ENCODE assay signal across 15 cellular contexts in the genomic region with DNA sequence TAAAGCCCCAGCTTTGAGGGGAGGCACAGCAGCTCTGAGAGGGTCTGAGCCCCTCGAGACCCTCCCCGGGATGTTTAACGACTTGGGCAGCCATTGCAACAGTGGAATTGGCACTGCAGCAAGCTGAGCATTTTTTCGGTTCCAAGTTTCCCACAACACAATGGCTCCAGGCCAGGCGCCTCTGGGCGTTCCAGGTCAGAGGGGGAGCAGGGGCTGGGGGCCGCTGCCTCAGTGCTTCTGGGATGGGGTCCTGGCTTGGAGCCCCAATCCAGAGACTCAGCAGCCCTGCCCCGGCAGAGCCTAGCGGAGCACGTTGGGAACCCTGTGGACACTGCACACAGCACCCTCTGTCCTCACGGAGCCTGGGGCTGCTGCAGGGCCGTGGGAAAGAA. TPM values are rescaled to one million over a fixed set of nuclear protein-coding genes. Genes with fewer than 3 reads are reported as not detected.
DNase-seq lines count a peak whose midpoint lies in the region; ATAC-seq, FAIRE-seq and TF ChIP-seq lines count a peak whose summit lies in the region.
"Had no signal": no experiment of that assay in that cellular context is flagged by ENCODE, and none has a peak within 500 bp of the region (broad histone marks: within the 10 kb centered on the region; RNA-seq: fewer than 3 reads in every experiment).

No MANE protein-coding gene starts in this region.

- H3K27me3 ChIP-seq in PC-3 (ENCODE audit: low read length): no peaks in the 10 kb centered on the region
- no peaks in the 10 kb centered on the region for H3K27me3 ChIP-seq in HepG2 (ENCODE audit: control insufficient read depth in 1 of 2, insufficient read depth in 2 of 2, low read length in 2 of 2)
- no peaks in the 10 kb centered on the region for H3K27me3 ChIP-seq in transverse colon

- H3K9ac ChIP-seq in PC-3 (ENCODE audit: low read length) (no peak overlapping the region), HepG2 (ENCODE audit: insufficient read depth, low read depth, low read length) (no peak overlapping the region)

- no peaks in the 10 kb centered on the region for H3K36me3 Mint-ChIP-seq in activated T-helper 2 cell treated with anti-CD3 and anti-CD28 coated beads, Interferon-gamma antibody, Interleukin-2, Interleukin-4, amounts not matched to agents 10 μg/mL and 5 μg/mL and 100 μg/mL, durations not matched to agents 14 hours and 24 hours and 36 hours (ENCODE audit: low read depth)
- H3K36me3 Mint-ChIP-seq: CD8-positive, alpha-beta memory T cell; stimulated activated memory B cell treated with anti-CD40 and anti-IgM and Interleukin-4, amounts not matched to agents 10 μg/mL and 1 μg/mL and 100 μg/mL, for 72 hours had no signal

- TF ChIP-seq POLR2A in HepG2 (IDR thresholded peaks at IDR 0.05; ENCODE audit: insufficient read depth in 1 of 2, low read depth in 2 of 2, low read length in 2 of 2): no peak
- no peak for TF ChIP-seq POLR2A in transverse colon (IDR thresholded peaks at IDR 0.05)

- no peak overlapping the region for H3K27ac Mint-ChIP-seq in activated T-helper 2 cell treated with anti-CD3 and anti-CD28 coated beads, Interferon-gamma antibody, Interleukin-2, Interleukin-4, amounts not matched to agents 10 μg/mL and 5 μg/mL and 100 μg/mL, durations not matched to agents 14 hours and 24 hours and 36 hours
- H3K27ac Mint-ChIP-seq: activated naive CD4-positive, alpha-beta T cell treated with anti-CD3 and anti-CD28 coated beads for 36 hours; stimulated activated memory B cell treated with anti-CD40 and anti-IgM and Interleukin-4, amounts not matched to agents 10 μg/mL and 1 μg/mL and 100 μg/mL, for 72 hours had no signal

- H3K36me3 ChIP-seq in PC-3 (ENCODE audit: low read depth, low read length): 0 out of 2 replicates have a peak, but pooled peaks cover 2% of the 10 kb centered on the region
- peaks cover 0 to 3% of the 10 kb centered on the region in 2 experiments; a peak in 2 of 5 replicates for H3K36me3 ChIP-seq in HepG2 (replicated peaks in 1 of 2; ENCODE audit: control insufficient read depth in 1 of 2, insufficient read depth in 2 of 2, low read length in 2 of 2)
- no peaks in the 10 kb centered on the region for H3K36me3 ChIP-seq in transverse colon

- no peaks in the 10 kb centered on the region for H3K27me3 Mint-ChIP-seq in activated T-helper 2 cell treated with anti-CD3 and anti-CD28 coated beads, Interferon-gamma antibody, Interleukin-2, Interleukin-4, amounts not matched to agents 10 μg/mL and 5 μg/mL and 100 μg/mL, durations not matched to agents 14 hours and 24 hours and 36 hours (ENCODE audit: low read depth)
- H3K27me3 Mint-ChIP-seq: CD8-positive, alpha-beta memory T cell had no signal

- peak; percentile 52 for ATAC-seq in PC-3
- no peak for ATAC-seq in HepG2
- ATAC-seq: stimulated activated memory B cell treated with anti-CD40 and anti-IgM and Interleukin-4, amounts not matched to agents 10 μg/mL and 1 μg/mL and 100 μg/mL, for 72 hours had no signal

- no peaks in the 10 kb centered on the region for H3K9me2 ChIP-seq in PC-3 (replicated peaks; ENCODE audit: low read length)

- H3K4me3 ChIP-seq in PC-3 (ENCODE audit: low read length) (peak overlapping the region; percentile 32; the same call in 1 of the 2 replicates), coronary artery (peak overlapping the region; percentile 64), HepG2 (replicated peaks in 1 of 3; ENCODE audit: insufficient read depth in 1 of 3, low read depth in 2 of 3, low read length in 3 of 3) (no peak overlapping the region), transverse colon (peak overlapping the region in 3 of 4 donors; percentile 2 to 27 (median 12))
- H3K4me3 ChIP-seq: lung had no signal

- no peak for TF ChIP-seq EP300 in HepG2 (IDR thresholded peaks at IDR 0.05; ENCODE audit: low read depth in 2 of 2, low read length in 2 of 2)
- no peak for TF ChIP-seq EP300 in HepG2 (CRISPR knock-in tag; IDR thresholded peaks at IDR 0.05; ENCODE audit: borderline replicate concordance)
- TF ChIP-seq EP300 in transverse colon (IDR thresholded peaks at IDR 0.05; ENCODE audit: low read depth): no peak

- H3K4me1 ChIP-seq in PC-3 (ENCODE audit: insufficient read depth, low read length): peaks cover 13% of the 10 kb centered on the region
- peaks cover 69% of the 10 kb centered on the region for H3K4me1 ChIP-seq in HepG2 (ENCODE audit: insufficient read depth, low read length)
- peaks cover 0 to 22% (median 5%) of the 10 kb centered on the region in 4 donors for H3K4me1 ChIP-seq in transverse colon

- peaks cover 3% of the 10 kb centered on the region; the same call in 1 of the 2 replicates for H3K9me3 ChIP-seq in PC-3 (ENCODE audit: low read length)
- no peaks in the 10 kb centered on the region for H3K9me3 ChIP-seq in HepG2 (ENCODE audit: low read length)
- no peaks in the 10 kb centered on the region for H3K9me3 ChIP-seq in transverse colon

- BruUV-seq in PC-3 (replicated peaks; lab: Mats Ljungman, UMichigan): no TSS peak
- BruUV-seq in HepG2 (replicated peaks; lab: Mats Ljungman, UMichigan): no TSS peak

- no peaks in the 10 kb centered on the region for H3K79me2 ChIP-seq in PC-3 (ENCODE audit: low read length)
- H3K79me2 ChIP-seq in HepG2 (ENCODE audit: insufficient read depth, low read length): peaks cover 57% of the 10 kb centered on the region

- DNase-seq in PC-3 (no peak), coronary artery (ENCODE audit: low spot score) (no peak), HepG2 (ENCODE audit: low spot score) (no peak), transverse colon (no peak), activated T-cell treated with anti-CD3 and anti-CD28 coated beads for 4 hours (no peak), HTR-8/SVneo (ENCODE audit: insufficient read length, low spot score) (no peak), GM10266 (ENCODE audit: extremely low spot score) (no peak)
- DNase-seq in activated T-helper 2 cell treated with anti-CD3 and anti-CD28 coated beads, Interferon-gamma antibody, Interleukin-2, Interleukin-4, amounts not matched to agents 10 μg/mL and 5 μg/mL and 100 μg/mL, durations not matched to agents 14 hours and 24 hours and 36 hours (ENCODE audit: low spot score): no peak
- DNase-seq: activated naive CD4-positive, alpha-beta T cell treated with anti-CD3 and anti-CD28 coated beads for 36 hours; occipital lobe; T-helper 9 cell had no signal

- H4K20me1 ChIP-seq in PC-3 (ENCODE audit: low read length) (0 out of 2 replicates have a peak, but pooled peaks cover 6% of the 10 kb centered on the region), HepG2 (ENCODE audit: insufficient read depth, low read length) (no peaks in the 10 kb centered on the region)

- intact Hi-C loops in PC-3 (cut with micrococcal nuclease): no loop called here
- intact Hi-C loops in HepG2 (cut with micrococcal nuclease; ENCODE audit: unreplicated experiment): no loop called here
- intact Hi-C loops in transverse colon (cut with DNase I; ENCODE audit: low total_unique reads): no loop called here
- intact Hi-C loops in activated T-helper 2 cell treated with anti-CD3 and anti-CD28 coated beads, Interferon-gamma antibody, Interleukin-2, Interleukin-4, amounts not matched to agents 10 μg/mL and 5 μg/mL and 100 μg/mL, durations not matched to agents 14 hours and 24 hours and 36 hours (cut with micrococcal nuclease): no loop called here

- in situ Hi-C loops in HepG2 (cut with HindIII; ENCODE audit: extremely low pct_ligation_motif_present, low pct_unique_long_range_greater_than_20kb): no loop called here
- in situ Hi-C loops in transverse colon (cut with MboI; ENCODE audit: low pct_ligation_motif_present in 1 of 4, low pct_unique_long_range_greater_than_20kb in 1 of 4, low sequenced_read_pairs in 3 of 4): loop anchor here in 2 of 4 donors (25.0 kb wide), 2 partner anchors 168 to 293 kb away; partner anchors contain the start of gene POFUT2 (in 1 of the 2)

- H3K4me1 Mint-ChIP-seq in activated T-helper 2 cell treated with anti-CD3 and anti-CD28 coated beads, Interferon-gamma antibody, Interleukin-2, Interleukin-4, amounts not matched to agents 10 μg/mL and 5 μg/mL and 100 μg/mL, durations not matched to agents 14 hours and 24 hours and 36 hours (ENCODE audit: low read depth): no peaks in the 10 kb centered on the region
- H3K4me1 Mint-ChIP-seq: stimulated activated memory B cell treated with anti-CD40 and anti-IgM and Interleukin-4, amounts not matched to agents 10 μg/mL and 1 μg/mL and 100 μg/mL, for 72 hours had no signal

- H3K4me3 Mint-ChIP-seq in activated T-helper 2 cell treated with anti-CD3 and anti-CD28 coated beads, Interferon-gamma antibody, Interleukin-2, Interleukin-4, amounts not matched to agents 10 μg/mL and 5 μg/mL and 100 μg/mL, durations not matched to agents 14 hours and 24 hours and 36 hours (ENCODE audit: low read depth): no peak overlapping the region
- H3K4me3 Mint-ChIP-seq: activated naive CD4-positive, alpha-beta T cell treated with anti-CD3 and anti-CD28 coated beads for 36 hours; stimulated activated memory B cell treated with anti-CD40 and anti-IgM and Interleukin-4, amounts not matched to agents 10 μg/mL and 1 μg/mL and 100 μg/mL, for 72 hours had no signal

- TF ChIP-seq CTCF in PC-3 (conservative IDR thresholded peaks at IDR 0.05; ENCODE audit: low read depth, low read length): no peak
- TF ChIP-seq CTCF in coronary artery (IDR thresholded peaks at IDR 0.05): no peak
- no peak for TF ChIP-seq CTCF in HepG2 (CRISPR knock-in tag; IDR thresholded peaks at IDR 0.05)
- TF ChIP-seq CTCF in transverse colon (IDR thresholded peaks at IDR 0.05): no peak
- TF ChIP-seq CTCF in GM10266 (IDR thresholded peaks at IDR 0.05; ENCODE audit: control insufficient read depth, insufficient read depth, low read depth, missing control alignments): no peak

- no peak for FAIRE-seq in HepG2 (lab: Jason Lieb, UNC)
- no peak for FAIRE-seq in HTR-8/SVneo (lab: Jason Lieb, UNC)

- peaks cover 8% of the 10 kb centered on the region for H3F3A ChIP-seq in PC-3 (ENCODE audit: low read length, unreplicated experiment)

- CTCF ChIA-PET in PC-3 (lab: Charles Lee) (interaction anchor here (0.5 kb wide), 1 partner anchor 523 kb away, joined by 3 read pairs; no protein-coding TSS in a partner anchor), HepG2 (lab: Yijun Ruan, JAX; ENCODE audit: low intra/inter-chr PET ratio, low total read pairs) (no interaction called here)

- no CpG with 5 or more reads among the region's 12 CpGs for WGBS in HepG2 (ENCODE audit: low lambda C conversion rate)
- WGBS in transverse colon (ENCODE audit: low coverage in 1 of 2), 2 donors: 32% methylated on average over 12 of the region's 12 CpGs; no CpG with 5 or more reads in 1 of the 2 donors

- POLR2A ChIA-PET in PC-3 (lab: Charles Lee; ENCODE audit: unreplicated experiment): no interaction called here
- POLR2A ChIA-PET in HepG2 (lab: Yijun Ruan, JAX): interaction anchor here (2.4 kb wide), 1 partner anchor 17 kb away, joined by 7 read pairs; no protein-coding TSS in a partner anchor

- H3K27ac ChIP-seq in PC-3 (ENCODE audit: low read length) (peak overlapping the region; percentile 22; the same call in 1 of the 2 replicates), coronary artery (peak overlapping the region; percentile 31 to 75), HepG2 (ENCODE audit: extremely low read length, insufficient read depth, low read length) (peak overlapping the region; percentile 11), transverse colon (peak overlapping the region in 2 of 4 donors; percentile 12 to 32)
- H3K27ac ChIP-seq: HL-60 had no signal

- H2AFZ ChIP-seq in PC-3 (ENCODE audit: low read length) (0 out of 2 replicates have a peak overlapping the region, but pooled peaks have one; percentile 14), HepG2 (ENCODE audit: low read length) (no peak overlapping the region)

- H3K4me2 ChIP-seq in PC-3 (ENCODE audit: low read length): peak overlapping the region; percentile 74
- H3K4me2 ChIP-seq in HepG2 (ENCODE audit: low read depth, low read length): no peak overlapping the region

- H3K9me3 Mint-ChIP-seq in activated T-helper 2 cell treated with anti-CD3 and anti-CD28 coated beads, Interferon-gamma antibody, Interleukin-2, Interleukin-4, amounts not matched to agents 10 μg/mL and 5 μg/mL and 100 μg/mL, durations not matched to agents 14 hours and 24 hours and 36 hours: peaks cover 7% of the 10 kb centered on the region
- H3K9me3 Mint-ChIP-seq: activated naive CD4-positive, alpha-beta T cell treated with anti-CD3 and anti-CD28 coated beads for 36 hours; CD8-positive, alpha-beta memory T cell; stimulated activated memory B cell treated with anti-CD40 and anti-IgM and Interleukin-4, amounts not matched to agents 10 μg/mL and 1 μg/mL and 100 μg/mL, for 72 hours had no signal

- no peak for TF ChIP-seq RAD21 in HepG2 (CRISPR knock-in tag; IDR thresholded peaks at IDR 0.05)

RNA-seq across cellular contexts. Expression of gene COL18A1, which starts 50.0 kb away (rescaled TPM):
- total RNA-seq in PC-3 (2014; rRNA removed): 77.0 and 85.5 TPM in 2 replicates
- total RNA-seq in HepG2 (2016; rRNA removed; fragmentation: Illumina TruSeq; extraction: Trizol): 21.2 and 102 TPM in 2 replicates
- 5.5 and 5.6 TPM in 2 replicates for total RNA-seq in HepG2 (2016; cell fraction: cytosol; rRNA removed; fragmentation: Illumina TruSeq; extraction: Trizol; ENCODE audit: low read depth)
- 18.4 and 106 TPM in 2 replicates for total RNA-seq in HepG2 (2016; cell fraction: insoluble cytoplasmic fraction; rRNA removed; fragmentation: Illumina TruSeq; extraction: Trizol)
- 10.8 and 11.6 TPM in 2 replicates for total RNA-seq in HepG2 (2016; cell fraction: membrane; rRNA removed; fragmentation: Illumina TruSeq; extraction: Trizol)
- total RNA-seq in HepG2 (2016; cell fraction: nucleus; rRNA removed; fragmentation: Illumina TruSeq; extraction: Trizol): 122 and 150 TPM in 2 replicates
- polyA plus RNA-seq in HepG2 (2011; rRNA removed): 79.0 and 128 TPM in 2 replicates
- polyA plus RNA-seq in HepG2 (2011; cell fraction: cytosol; rRNA removed): 51.6 and 89.8 TPM in 2 replicates
- polyA plus RNA-seq in HepG2 (2011; cell fraction: nucleus; rRNA removed): 1,622 and 2,194 TPM in 2 replicates
- polyA plus RNA-seq in HepG2 (2012): 59.0 and 129 TPM in 2 replicates
- polyA plus RNA-seq in HepG2 (2016; cell fraction: cytosol; fragmentation: Illumina TruSeq; extraction: Trizol; ENCODE audit: low read depth): 4.3 and 4.4 TPM in 2 replicates
- 20.7 and 26.9 TPM in 2 replicates for polyA plus RNA-seq in HepG2 (2016; cell fraction: insoluble cytoplasmic fraction; fragmentation: Illumina TruSeq; extraction: Trizol; ENCODE audit: low read depth)
- polyA plus RNA-seq in HepG2 (2016; cell fraction: membrane; fragmentation: Illumina TruSeq; extraction: Trizol; ENCODE audit: low read depth): 5.0 and 6.2 TPM in 2 replicates
- polyA plus RNA-seq in HepG2 (2016; cell fraction: nucleus; fragmentation: Illumina TruSeq; extraction: Trizol; ENCODE audit: insufficient read depth, low read depth): 308 and 331 TPM in 2 replicates
- 0.09 and 44.3 TPM in 2 replicates for polyA minus RNA-seq in HepG2 (2011; rRNA and poly(A)+ RNA removed; ENCODE audit: low replicate concordance)
- polyA minus RNA-seq in HepG2 (2011; cell fraction: cytosol; rRNA and poly(A)+ RNA removed): 36.9 and 37.7 TPM in 2 replicates
- 46.7 and 51.1 TPM in 2 replicates for polyA minus RNA-seq in HepG2 (2011; cell fraction: nucleus; rRNA and poly(A)+ RNA removed)
- 100 to 1,000 TPM in 1 of 4 donors, 10 to 100 TPM in 3; 19.3 to 121 (median 23.3) TPM for total RNA-seq in transverse colon
- 2.9 and 3.4 TPM in 2 replicates for total RNA-seq in activated T-helper 2 cell treated with anti-CD3 and anti-CD28 coated beads, Interferon-gamma antibody, Interleukin-2, Interleukin-4, amounts not matched to agents 10 μg/mL and 5 μg/mL and 100 μg/mL, durations not matched to agents 14 hours and 24 hours and 36 hours

Comparison
In these comparisons a context has a peak if more than half of its experiments do, and no peak if none do; other contexts are left out.
1. H3K4me3 ChIP-seq: peak in PC-3 (single experiment), coronary artery (single experiment) and transverse colon (3 of 4); none in HepG2 (0 of 3).